8 cellular contexts compared by ENCODE assay signal in genomic region chr4:20422398-20422797, GRCh38.
DNase-seq lines count a peak whose midpoint lies in the region; ATAC-seq and TF ChIP-seq lines count a peak whose summit lies in the region.

No MANE protein-coding gene starts in this region.

- H3K27me3 ChIP-seq in cardiac muscle cell, result no peaks in the 10 kb centered on the region
- H3K27me3 ChIP-seq in smooth muscle cell (ENCODE audit: low read depth), result no peaks in the 10 kb centered on the region

- no peaks in the 10 kb centered on the region for H3K79me2 ChIP-seq in smooth muscle cell (ENCODE audit: low read depth)

- peak; percentile 57 for TF ChIP-seq CTCF in cardiac muscle cell (IDR thresholded peaks at IDR 0.05; ENCODE audit: low read depth, low read length)
- TF ChIP-seq CTCF in smooth muscle cell (IDR thresholded peaks at IDR 0.05; ENCODE audit: borderline replicate concordance, insufficient read depth, poor library complexity, severe bottlenecking), result peak; percentile 56

- H3K4me3 ChIP-seq in cardiac muscle cell (no peak overlapping the region), smooth muscle cell (no peak overlapping the region)

- peaks cover 18% of the 10 kb centered on the region for H4K20me1 ChIP-seq in smooth muscle cell (ENCODE audit: low read depth)

- H3F3A ChIP-seq in smooth muscle cell (ENCODE audit: low read depth), result no peaks in the 10 kb centered on the region

- no peaks in the 10 kb centered on the region for H3K4me1 ChIP-seq in cardiac muscle cell (ENCODE audit: low read depth)
- no peaks in the 10 kb centered on the region for H3K4me1 ChIP-seq in smooth muscle cell (ENCODE audit: low read depth)

- 20% methylated on average over 2 of the region's 2 CpGs for WGBS in smooth muscle cell (ENCODE audit: low lambda C conversion rate)

- DNase-seq in Daoy (ENCODE audit: low read depth) (peak; percentile 50), NCI-H69 (lab: John Stamatoyannopoulos, UW) (peak; percentile 74), activated T-cell treated with anti-CD3 and anti-CD28 coated beads for 48 hours (ENCODE audit: low read depth) (peak; percentile 16), cardiac muscle cell (ENCODE audit: low read depth in 1 of 2, low spot score in 1 of 2) (peak; percentile 63 to 76), smooth muscle cell (lab: John Stamatoyannopoulos, UW; ENCODE audit: unreplicated experiment) (no peak)
- DNase-seq in activated CD4-positive, CD25-positive, alpha-beta regulatory T cell treated with anti-CD3 and anti-CD28 coated beads, Interleukin-2, amount 50 U/mL, for 72 hours, result no peak

- H2AFZ ChIP-seq in smooth muscle cell (ENCODE audit: low read depth), result no peak overlapping the region

- no peak overlapping the region for H3K4me2 ChIP-seq in smooth muscle cell

- H3K9me3 ChIP-seq in cardiac muscle cell (ENCODE audit: low read depth) (no peaks in the 10 kb centered on the region), smooth muscle cell (replicated peaks; ENCODE audit: low read depth) (no peaks in the 10 kb centered on the region)

- H3K27ac ChIP-seq in cardiac muscle cell (no peak overlapping the region), smooth muscle cell (ENCODE audit: low read depth) (no peak overlapping the region)

- peak; percentile 65 for ATAC-seq in GM19463 (IDR thresholded peaks at IDR 0.05; ENCODE audit: unreplicated experiment)
- ATAC-seq in HG03354 (IDR thresholded peaks at IDR 0.05; ENCODE audit: poor library complexity, severe bottlenecking, unreplicated experiment), result peak; percentile 77

- H3K9ac ChIP-seq in smooth muscle cell (ENCODE audit: low read depth), result no peak overlapping the region

- no peaks in the 10 kb centered on the region for H3K36me3 ChIP-seq in cardiac muscle cell
- no peaks in the 10 kb centered on the region for H3K36me3 ChIP-seq in smooth muscle cell (ENCODE audit: low read depth)

Comparison
In these comparisons a context has a peak if more than half of its experiments do, and no peak if none do; other contexts are left out.
1. DNase-seq: peak in Daoy (single experiment), NCI-H69 (single experiment), activated T-cell treated with anti-CD3 and anti-CD28 coated beads for 48 hours (single experiment) and cardiac muscle cell (2 of 2); none in smooth muscle cell (single experiment) and activated CD4-positive, CD25-positive, alpha-beta regulatory T cell treated with anti-CD3 and anti-CD28 coated beads, Interleukin-2, amount 50 U/mL, for 72 hours (single experiment).